ENCODE assay signal across 26 cellular contexts in genomic region chr3:187110156-187110555, GRCh38.
"Had no signal": no experiment of that assay in that cellular context is flagged by ENCODE, and none has a peak within 500 bp of the region (broad histone marks: within the 10 kb centered on the region; RNA-seq: fewer than 3 reads in every experiment).

No MANE protein-coding gene starts in this region.

- FAIRE-seq: islet of Langerhans, kidney had no signal

- ATAC-seq: natural killer cell; right cardiac atrium; sciatic nerve; stimulated activated naive B cell treated with anti-CD40 and anti-IgM and Interleukin-4, amounts not matched to agents 10 μg/mL and 1 μg/mL and 100 μg/mL, for 72 hours; stimulated activated naive CD8-positive, alpha-beta T cell treated with anti-CD3 and anti-CD28 coated beads, Interleukin-15, Interleukin-2, amounts not matched to agents 100 U/mL and 50 U/mL, for 24 hours had no signal

- H3K9me3 ChIP-seq: left ventricle myocardium inferior, ovary, prostate gland, stomach, testis, tibial nerve, uterus had no signal

- H3K4me3 ChIP-seq: left ventricle myocardium inferior, lung, ovary, prostate gland, skin epidermis, stomach, testis, tibial nerve, uterus had no signal

- H3K4me1 ChIP-seq: prostate gland, stomach, testis, uterus had no signal

- H3K27ac ChIP-seq: left ventricle myocardium inferior, ovary, prostate gland, skin epidermis, stomach, testis, tibial nerve, uterus had no signal

- H3K27me3 ChIP-seq: ovary, stomach, testis, tibial nerve, uterus had no signal

- H3K36me3 ChIP-seq: left ventricle myocardium inferior, ovary, prostate gland, stomach, tibial nerve, uterus had no signal

- DNase-seq: hypothalamus; immature natural killer cell; kidney; left ventricle myocardium inferior; mesendoderm; naive B cell; natural killer cell; ovary; posterior cingulate gyrus; retina; right cardiac atrium; stimulated activated CD4-positive, alpha-beta T cell treated with anti-CD3 and anti-CD28 coated beads, Interleukin-12 subunit alpha, Interleukin-12 subunit beta, amount 100 ng/mL, for 4 hours; stimulated activated CD4-positive, alpha-beta T cell treated with anti-CD3 and anti-CD28 coated beads, Interleukin-15, amount 100 ng/mL, for 24 hours; stimulated activated CD4-positive, alpha-beta T cell treated with anti-CD3 and anti-CD28 coated beads, Interleukin-2, amount 100 ng/mL, for 24 hours; stimulated activated CD4-positive, alpha-beta T cell treated with anti-CD3 and anti-CD28 coated beads, Interleukin-4, amount 100 ng/mL, for 1 hour; stimulated activated naive B cell treated with anti-CD40 and anti-IgM and Interleukin-4, amounts not matched to agents 10 μg/mL and 1 μg/mL and 100 μg/mL, for 72 hours; stimulated activated naive CD8-positive, alpha-beta T cell treated with anti-CD3 and anti-CD28 coated beads, Interleukin-15, Interleukin-2, amounts not matched to agents 100 U/mL and 50 U/mL, for 24 hours; stomach; testis; uterus had no signal
